In the genomic region with DNA sequence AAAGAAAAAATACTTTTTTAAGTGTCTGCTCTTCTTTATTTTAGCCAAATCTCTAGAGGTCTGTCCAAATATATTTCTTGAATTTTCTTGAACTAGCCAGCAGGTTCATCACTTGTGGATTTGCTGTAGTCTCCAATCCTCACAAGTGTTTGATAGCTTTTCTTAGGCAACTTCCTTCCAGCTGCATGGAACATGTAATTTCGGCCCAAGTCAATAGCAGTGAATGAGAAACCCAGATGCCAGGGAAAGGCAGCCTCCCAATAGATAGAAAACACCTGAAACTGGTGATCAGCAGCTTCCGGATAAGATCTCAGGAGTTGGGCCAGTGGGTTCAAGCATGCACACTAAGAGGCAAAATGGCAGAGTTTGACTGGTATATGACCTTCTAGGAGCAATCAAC, we compare ENCODE assay signal across 1 cellular context.
TF ChIP-seq lines count a peak whose summit lies in the region.

No MANE protein-coding gene starts in this region.

TF ChIP-seq in GM23338, 12 proteins besides CTCF, POLR2A, EP300 and RAD21:
- TF ChIP-seq, protein P1, sequence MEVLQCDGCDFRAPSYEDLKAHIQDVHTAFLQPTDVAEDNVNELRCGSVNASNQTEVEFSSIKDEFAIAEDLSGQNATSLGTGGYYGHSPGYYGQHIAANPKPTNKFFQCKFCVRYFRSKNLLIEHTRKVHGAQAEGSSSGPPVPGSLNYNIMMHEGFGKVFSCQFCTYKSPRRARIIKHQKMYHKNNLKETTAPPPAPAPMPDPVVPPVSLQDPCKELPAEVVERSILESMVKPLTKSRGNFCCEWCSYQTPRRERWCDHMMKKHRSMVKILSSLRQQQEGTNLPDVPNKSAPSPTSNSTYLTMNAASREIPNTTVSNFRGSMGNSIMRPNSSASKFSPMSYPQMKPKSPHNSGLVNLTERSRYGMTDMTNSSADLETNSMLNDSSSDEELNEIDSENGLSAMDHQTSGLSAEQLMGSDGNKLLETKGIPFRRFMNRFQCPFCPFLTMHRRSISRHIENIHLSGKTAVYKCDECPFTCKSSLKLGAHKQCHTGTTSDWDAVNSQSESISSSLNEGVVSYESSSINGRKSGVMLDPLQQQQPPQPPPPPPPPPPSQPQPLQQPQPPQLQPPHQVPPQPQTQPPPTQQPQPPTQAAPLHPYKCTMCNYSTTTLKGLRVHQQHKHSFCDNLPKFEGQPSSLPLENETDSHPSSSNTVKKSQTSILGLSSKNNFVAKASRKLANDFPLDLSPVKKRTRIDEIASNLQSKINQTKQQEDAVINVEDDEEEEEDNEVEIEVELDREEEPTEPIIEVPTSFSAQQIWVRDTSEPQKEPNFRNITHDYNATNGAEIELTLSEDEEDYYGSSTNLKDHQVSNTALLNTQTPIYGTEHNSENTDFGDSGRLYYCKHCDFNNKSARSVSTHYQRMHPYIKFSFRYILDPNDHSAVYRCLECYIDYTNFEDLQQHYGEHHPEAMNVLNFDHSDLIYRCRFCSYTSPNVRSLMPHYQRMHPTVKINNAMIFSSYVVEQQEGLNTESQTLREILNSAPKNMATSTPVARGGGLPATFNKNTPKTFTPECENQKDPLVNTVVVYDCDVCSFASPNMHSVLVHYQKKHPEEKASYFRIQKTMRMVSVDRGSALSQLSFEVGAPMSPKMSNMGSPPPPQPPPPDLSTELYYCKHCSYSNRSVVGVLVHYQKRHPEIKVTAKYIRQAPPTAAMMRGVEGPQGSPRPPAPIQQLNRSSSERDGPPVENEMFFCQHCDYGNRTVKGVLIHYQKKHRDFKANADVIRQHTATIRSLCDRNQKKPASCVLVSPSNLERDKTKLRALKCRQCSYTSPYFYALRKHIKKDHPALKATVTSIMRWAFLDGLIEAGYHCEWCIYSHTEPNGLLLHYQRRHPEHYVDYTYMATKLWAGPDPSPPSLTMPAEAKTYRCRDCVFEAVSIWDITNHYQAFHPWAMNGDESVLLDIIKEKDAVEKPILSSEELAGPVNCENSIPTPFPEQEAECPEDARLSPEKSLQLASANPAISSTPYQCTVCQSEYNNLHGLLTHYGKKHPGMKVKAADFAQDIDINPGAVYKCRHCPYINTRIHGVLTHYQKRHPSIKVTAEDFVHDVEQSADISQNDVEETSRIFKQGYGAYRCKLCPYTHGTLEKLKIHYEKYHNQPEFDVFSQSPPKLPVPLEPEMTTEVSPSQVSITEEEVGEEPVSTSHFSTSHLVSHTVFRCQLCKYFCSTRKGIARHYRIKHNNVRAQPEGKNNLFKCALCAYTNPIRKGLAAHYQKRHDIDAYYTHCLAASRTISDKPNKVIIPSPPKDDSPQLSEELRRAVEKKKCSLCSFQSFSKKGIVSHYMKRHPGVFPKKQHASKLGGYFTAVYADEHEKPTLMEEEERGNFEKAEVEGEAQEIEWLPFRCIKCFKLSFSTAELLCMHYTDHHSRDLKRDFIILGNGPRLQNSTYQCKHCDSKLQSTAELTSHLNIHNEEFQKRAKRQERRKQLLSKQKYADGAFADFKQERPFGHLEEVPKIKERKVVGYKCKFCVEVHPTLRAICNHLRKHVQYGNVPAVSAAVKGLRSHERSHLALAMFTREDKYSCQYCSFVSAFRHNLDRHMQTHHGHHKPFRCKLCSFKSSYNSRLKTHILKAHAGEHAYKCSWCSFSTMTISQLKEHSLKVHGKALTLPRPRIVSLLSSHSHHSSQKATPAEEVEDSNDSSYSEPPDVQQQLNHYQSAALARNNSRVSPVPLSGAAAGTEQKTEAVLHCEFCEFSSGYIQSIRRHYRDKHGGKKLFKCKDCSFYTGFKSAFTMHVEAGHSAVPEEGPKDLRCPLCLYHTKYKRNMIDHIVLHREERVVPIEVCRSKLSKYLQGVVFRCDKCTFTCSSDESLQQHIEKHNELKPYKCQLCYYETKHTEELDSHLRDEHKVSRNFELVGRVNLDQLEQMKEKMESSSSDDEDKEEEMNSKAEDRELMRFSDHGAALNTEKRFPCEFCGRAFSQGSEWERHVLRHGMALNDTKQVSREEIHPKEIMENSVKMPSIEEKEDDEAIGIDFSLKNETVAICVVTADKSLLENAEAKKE (CRISPR knock-in tag; IDR thresholded peaks at IDR 0.05) = peak; percentile 58; the same call in 1 of the 2 replicates
- TF ChIP-seq EZH2 (IDR thresholded peaks at IDR 0.05; ENCODE audit: low read depth, unreplicated experiment) = no peak
